8 cellular contexts compared by ENCODE assay signal in genomic region chr16:74813109-74813641, GRCh38. TPM values are rescaled to one million over a fixed set of nuclear protein-coding genes. Genes with fewer than 3 reads are reported as not detected.
DNase-seq lines count a peak whose midpoint lies in the region; ATAC-seq and TF ChIP-seq lines count a peak whose summit lies in the region.

No MANE protein-coding gene starts in this region.

- TF ChIP-seq EP300 in transverse colon (IDR thresholded peaks at IDR 0.05; ENCODE audit: low read depth) = no peak

- H3K79me2 ChIP-seq in parathyroid adenoma = no peaks in the 10 kb centered on the region

- peak; percentile 21 for DNase-seq in GM04504 (ENCODE audit: low read depth)
- DNase-seq in H7 = peak; percentile 94
- DNase-seq in LoVo (ENCODE audit: low spot score) = peak; percentile 88
- peak; percentile 80 for DNase-seq in activated naive CD4-positive, alpha-beta T cell treated with anti-CD3 and anti-CD28 coated beads, Interleukin-2, amount 10 ng/mL, durations not matched to agents 7 days and 5 days
- DNase-seq in head of caudate nucleus = peak; percentile 66 to 93 (median 83)
- peak; percentile 85 for DNase-seq in transverse colon

- H3K4me3 Mint-ChIP-seq in activated naive CD4-positive, alpha-beta T cell treated with anti-CD3 and anti-CD28 coated beads, Interleukin-2, amount 10 ng/mL, durations not matched to agents 7 days and 5 days = no peak overlapping the region

- H3K9me3 ChIP-seq in parathyroid adenoma (ENCODE audit: control insufficient read depth, low read length) (no peaks in the 10 kb centered on the region), transverse colon (no peaks in the 10 kb centered on the region)

- H3K27me3 ChIP-seq in H7 (ENCODE audit: control insufficient read depth, insufficient read depth, low read length) (peaks cover 5% of the 10 kb centered on the region), parathyroid adenoma (ENCODE audit: control insufficient read depth, insufficient read depth, low read length) (no peaks in the 10 kb centered on the region), transverse colon (no peaks in the 10 kb centered on the region)

- H3K27ac Mint-ChIP-seq in activated naive CD4-positive, alpha-beta T cell treated with anti-CD3 and anti-CD28 coated beads, Interleukin-2, amount 10 ng/mL, durations not matched to agents 7 days and 5 days = no peak overlapping the region

- in situ Hi-C loops in transverse colon (cut with MboI; ENCODE audit: low pct_ligation_motif_present in 1 of 4, low pct_unique_long_range_greater_than_20kb in 1 of 4, low sequenced_read_pairs in 3 of 4) = loop anchor here in 1 of 4 donors (10.0 kb wide), 1 partner anchor 52 kb away; no protein-coding TSS in a partner anchor

- peaks cover 17% of the 10 kb centered on the region for H3K27me3 Mint-ChIP-seq in activated naive CD4-positive, alpha-beta T cell treated with anti-CD3 and anti-CD28 coated beads, Interleukin-2, amount 10 ng/mL, durations not matched to agents 7 days and 5 days

- intact Hi-C loops in head of caudate nucleus (cut with DNase I) = loop anchor here (2.0 kb wide), 1 partner anchor 104 kb away; no protein-coding TSS in a partner anchor
- intact Hi-C loops in transverse colon (cut with DNase I; ENCODE audit: low total_unique reads) = loop anchor here (2.0 to 10.0 kb wide), 2 partner anchors 50 to 548 kb away; no protein-coding TSS in a partner anchor

- H3K36me3 ChIP-seq in H7 (replicated peaks; ENCODE audit: control insufficient read depth, insufficient read depth, low read length) (no peaks in the 10 kb centered on the region), parathyroid adenoma (ENCODE audit: control insufficient read depth, insufficient read depth, low read length) (no peaks in the 10 kb centered on the region), transverse colon (no peaks in the 10 kb centered on the region)

- peak overlapping the region; percentile 85 for H2AFZ ChIP-seq in parathyroid adenoma

- ATAC-seq in SK-N-SH treated with all-trans-retinoic acid at 6 μM for 48 hours = peak; percentile 100

- H3K9ac ChIP-seq in parathyroid adenoma = no peak overlapping the region

- TF ChIP-seq POLR2A in transverse colon (IDR thresholded peaks at IDR 0.05) = no peak

- TF ChIP-seq CTCF in parathyroid adenoma (IDR thresholded peaks at IDR 0.05) = peak; percentile 95
- TF ChIP-seq CTCF in transverse colon (IDR thresholded peaks at IDR 0.05) = peak; percentile 90 to 97 (median 96)

- H3K4me1 Mint-ChIP-seq in activated naive CD4-positive, alpha-beta T cell treated with anti-CD3 and anti-CD28 coated beads, Interleukin-2, amount 10 ng/mL, durations not matched to agents 7 days and 5 days = no peaks in the 10 kb centered on the region

- no peak overlapping the region for H3K4me3 ChIP-seq in H7 (ENCODE audit: insufficient read depth, low read depth, low read length)
- H3K4me3 ChIP-seq in parathyroid adenoma (ENCODE audit: low read depth, low read length) = no peak overlapping the region
- no peak overlapping the region for H3K4me3 ChIP-seq in transverse colon

- CTCF ChIA-PET in activated naive CD4-positive, alpha-beta T cell treated with anti-CD3 and anti-CD28 coated beads, Interleukin-2, amount 10 ng/mL, durations not matched to agents 7 days and 5 days (lab: Charles Lee) = interaction anchor here (0.6 to 3.9 kb wide), 15 partner anchors 29 to 385 kb away, joined by 3 to 37 read pairs (median 4); no protein-coding TSS in a partner anchor

- no peaks in the 10 kb centered on the region for H3K36me3 Mint-ChIP-seq in activated naive CD4-positive, alpha-beta T cell treated with anti-CD3 and anti-CD28 coated beads, Interleukin-2, amount 10 ng/mL, durations not matched to agents 7 days and 5 days

- H3K27ac ChIP-seq in parathyroid adenoma = no peak overlapping the region
- no peak overlapping the region for H3K27ac ChIP-seq in transverse colon

- H3K4me1 ChIP-seq in parathyroid adenoma (peaks cover 2% of the 10 kb centered on the region), transverse colon (peaks cover 0 to 7% (median 2%) of the 10 kb centered on the region in 4 donors)

- WGBS in transverse colon (ENCODE audit: low coverage in 1 of 2), 2 donors = 8 to 29% methylated on average over 2 to 25 of the region's 25 CpGs

- H3K9me3 Mint-ChIP-seq in activated naive CD4-positive, alpha-beta T cell treated with anti-CD3 and anti-CD28 coated beads, Interleukin-2, amount 10 ng/mL, durations not matched to agents 7 days and 5 days = peaks cover 2% of the 10 kb centered on the region

- peak overlapping the region; percentile 39 for H3K4me2 ChIP-seq in parathyroid adenoma (ENCODE audit: low read length)

TF ChIP-seq in SK-N-SH treated with all-trans-retinoic acid at 6 μM for 48 hours, 23 proteins besides CTCF, POLR2A, EP300 and RAD21:
- TF ChIP-seq TOX (CRISPR knock-in tag; IDR thresholded peaks at IDR 0.05; ENCODE audit: borderline replicate concordance) = no peak
- no peak for TF ChIP-seq TSHZ2 (CRISPR knock-in tag; IDR thresholded peaks at IDR 0.05)
- TF ChIP-seq OSR1 (CRISPR knock-in tag; IDR thresholded peaks at IDR 0.05) = no peak
- TF ChIP-seq TCF4 (CRISPR knock-in tag; IDR thresholded peaks at IDR 0.05; ENCODE audit: borderline replicate concordance) = no peak
- TF ChIP-seq CSDC2 (CRISPR knock-in tag; IDR thresholded peaks at IDR 0.05) = no peak
TF ChIP-seq in SK-N-SH treated with all-trans-retinoic acid at 6 μM for 48 hours: peak in this region for 0.

RNA-seq across cellular contexts. Expression of gene FA2H, which starts 38.6 kb away (rescaled TPM):
- total RNA-seq in H7 (2014; rRNA removed; shearing (Covaris generic)) = 1.1 and 1.9 TPM in 2 replicates
- total RNA-seq in transverse colon = 10 to 100 TPM; 20.1 to 80.8 (median 36.8) TPM

Comparison
In these comparisons a context has a peak if more than half of its experiments do, and no peak if none do; other contexts are left out.
1. DNase-seq: peak in every context shown above with its lines; median percentile 94 in H7; 88 in LoVo; 85 in transverse colon; 83 in head of caudate nucleus; 80 in activated naive CD4-positive, alpha-beta T cell treated with anti-CD3 and anti-CD28 coated beads, Interleukin-2, amount 10 ng/mL, durations not matched to agents 7 days and 5 days; 21 in GM04504.